Comparison of ENCODE assay signal across 8 cellular contexts in genomic region chr11:73184953-73185671, GRCh38. TPM values are rescaled to one million over a fixed set of nuclear protein-coding genes. Genes with fewer than 3 reads are reported as not detected.
DNase-seq lines count a peak whose midpoint lies in the region; ATAC-seq and TF ChIP-seq lines count a peak whose summit lies in the region.

No MANE protein-coding gene starts in this region.

- ATAC-seq in mucosa of descending colon: peak; percentile 86
- ATAC-seq in HG03571 (IDR thresholded peaks at IDR 0.05; ENCODE audit: unreplicated experiment): no peak

- TF ChIP-seq CTCF in epithelial cell of esophagus (IDR thresholded peaks at IDR 0.05; ENCODE audit: insufficient read depth, low read depth, low read length, missing control alignments): peak; percentile 99
- TF ChIP-seq CTCF in mucosa of descending colon (IDR thresholded peaks at IDR 0.05): peak; percentile 74

- peaks cover 15% of the 10 kb centered on the region for H3K4me1 ChIP-seq in mucosa of descending colon (ENCODE audit: low read depth)

- H3K36me3 ChIP-seq in mucosa of descending colon (ENCODE audit: low read depth): no peaks in the 10 kb centered on the region

- intact Hi-C loops in mucosa of descending colon (cut with DNase I, micrococcal nuclease): loop anchor here (5.0 to 10.0 kb wide), 2 partner anchors 60 to 353 kb away; no protein-coding TSS in a partner anchor

- DNase-seq in CD1c-positive myeloid dendritic cell (ENCODE audit: extremely low spot score) (peak; percentile 68), HEK293T (ENCODE audit: extremely low spot score) (peak; percentile 80), NOMO-1 treated with DMSO at 0.1 percent for 48 hours (lab: John Stamatoyannopoulos, UW; ENCODE audit: unreplicated experiment) (peak; percentile 79), epithelial cell of esophagus (ENCODE audit: low read depth) (peak; percentile 84), mucosa of descending colon (peak; percentile 75 to 85 (median 80))
- peak; percentile 25 for DNase-seq in activated CD8-positive, alpha-beta memory T cell treated with anti-CD3 and anti-CD28 coated beads, Interleukin-2, amount 50 U/mL, for 24 hours (ENCODE audit: extremely low read depth)
- DNase-seq in stimulated activated naive CD4-positive, alpha-beta T cell (lab: John Stamatoyannopoulos, UW): peak in 4 of 6 experiments; percentile 9 to 25 (median 14)

- no peaks in the 10 kb centered on the region for H3K9me3 ChIP-seq in mucosa of descending colon

- POLR2A ChIA-PET in HEK293T (lab: Yijun Ruan, JAX): no interaction called here

- no peak overlapping the region for H3K4me3 ChIP-seq in epithelial cell of esophagus (ENCODE audit: low read length)
- no peak overlapping the region for H3K4me3 ChIP-seq in mucosa of descending colon

- CTCF ChIA-PET in HEK293T (lab: Yijun Ruan, JAX): interaction anchor here (0.6 to 1.9 kb wide), 5 partner anchors 51 to 357 kb away, joined by 3 to 14 read pairs (median 3); no protein-coding TSS in a partner anchor

TF ChIP-seq in HEK293T, 16 proteins besides CTCF, POLR2A, EP300 and RAD21:
- no peak for TF ChIP-seq FOXM1 (IDR thresholded peaks at IDR 0.05; ENCODE audit: borderline replicate concordance)
- no peak for TF ChIP-seq L3MBTL2 (conservative IDR thresholded peaks at IDR 0.05)
- TF ChIP-seq SP1 (IDR thresholded peaks at IDR 0.05): no peak
- no peak for TF ChIP-seq FOXK2 (IDR thresholded peaks at IDR 0.05)
- TF ChIP-seq LEF1 (IDR thresholded peaks at IDR 0.05; ENCODE audit: borderline replicate concordance): no peak
- no peak for TF ChIP-seq HDGF (IDR thresholded peaks at IDR 0.05; ENCODE audit: borderline replicate concordance)
- TF ChIP-seq BHLHE40 (IDR thresholded peaks at IDR 0.05; ENCODE audit: borderline replicate concordance): no peak
- TF ChIP-seq ARNT (IDR thresholded peaks at IDR 0.05): no peak
- no peak for TF ChIP-seq ZNF384 (IDR thresholded peaks at IDR 0.05)
- TF ChIP-seq PKNOX1 (IDR thresholded peaks at IDR 0.05): no peak
- no peak for TF ChIP-seq SUZ12 (IDR thresholded peaks at IDR 0.05)
- TF ChIP-seq CTBP1 (IDR thresholded peaks at IDR 0.05; ENCODE audit: borderline replicate concordance): no peak
- TF ChIP-seq TARDBP (IDR thresholded peaks at IDR 0.05): no peak
- no peak for TF ChIP-seq FOXA1 (IDR thresholded peaks at IDR 0.05)
- TF ChIP-seq NFRKB (IDR thresholded peaks at IDR 0.05): no peak
- no peak for TF ChIP-seq ELF4 (IDR thresholded peaks at IDR 0.05)

RNA-seq across cellular contexts. Expression of gene P2RY2, which starts 33.0 kb away (rescaled TPM):
- 10 to 100 TPM in 2 of 3 donors, 1 to 10 TPM in 1; 7.6 to 20.6 (median 14.5) TPM for total RNA-seq in mucosa of descending colon

RNA-seq across cellular contexts. Expression of gene FCHSD2, which starts 43.0 kb away (rescaled TPM):
- 10 to 100 TPM; 15.7 to 41.6 (median 21.6) TPM for total RNA-seq in mucosa of descending colon

Comparison
In these comparisons a context has a peak if more than half of its experiments do, and no peak if none do; other contexts are left out.
1. DNase-seq: peak in every context shown above with its lines; median percentile 84 in epithelial cell of esophagus; 80 in HEK293T; 80 in mucosa of descending colon; 79 in NOMO-1 treated with DMSO at 0.1 percent for 48 hours; 68 in CD1c-positive myeloid dendritic cell; 25 in activated CD8-positive, alpha-beta memory T cell treated with anti-CD3 and anti-CD28 coated beads, Interleukin-2, amount 50 U/mL, for 24 hours; 14 in stimulated activated naive CD4-positive, alpha-beta T cell.